Comparison of ENCODE assay signal across 25 cellular contexts in the genomic region with DNA sequence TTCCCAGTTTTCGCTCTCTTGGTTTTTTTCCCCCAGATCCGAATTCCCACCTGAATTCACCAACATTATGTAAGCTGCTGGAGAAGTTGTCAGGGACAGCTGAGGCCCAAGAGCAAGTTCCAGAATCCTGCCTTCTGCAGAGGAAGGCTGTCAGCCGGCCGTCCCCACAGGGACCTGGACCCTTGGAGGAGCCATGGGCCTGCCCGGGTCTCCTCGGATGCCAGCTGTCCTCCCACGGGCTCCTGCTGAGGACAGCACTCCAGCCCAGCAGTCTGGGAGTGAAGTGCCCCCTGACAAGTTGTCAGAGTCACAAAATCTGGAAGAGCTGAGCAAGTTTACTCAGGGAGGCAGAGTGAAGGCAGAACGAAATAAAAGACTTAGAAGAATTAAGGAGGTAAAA.
"Had no signal": no experiment of that assay in that cellular context is flagged by ENCODE, and none has a peak within 500 bp of the region (broad histone marks: within the 10 kb centered on the region; RNA-seq: fewer than 3 reads in every experiment).

No MANE protein-coding gene starts in this region.

- H3K36me3 Mint-ChIP-seq: activated naive CD4-positive, alpha-beta T cell treated with anti-CD3 and anti-CD28 coated beads, Interleukin-2, amount 50 U/mL, for 72 hours had no signal

- H3K27ac Mint-ChIP-seq: activated CD4-positive, alpha-beta T cell treated with anti-CD3 and anti-CD28 coated beads, Interleukin-2, amount 10 ng/mL, durations not matched to agents 7 days and 5 days; activated CD8-positive, alpha-beta T cell treated with anti-CD3 and anti-CD28 coated beads for 36 hours; activated naive CD4-positive, alpha-beta T cell treated with anti-CD3 and anti-CD28 coated beads, Interleukin-2, amount 50 U/mL, for 72 hours; activated T-helper 17 cell treated with anti-CD3 and anti-CD28 coated beads, Interleukin-2, amount 50 U/mL, for 72 hours; effector memory CD8-positive, alpha-beta T cell had no signal

- H3K27ac ChIP-seq: gastroesophageal sphincter, lower lobe of right lung, skin epidermis, testis, upper lobe of left lung had no signal

- ATAC-seq: activated CD8-positive, alpha-beta T cell treated with anti-CD3 and anti-CD28 coated beads for 36 hours; activated naive CD4-positive, alpha-beta T cell treated with anti-CD3 and anti-CD28 coated beads, Interleukin-2, amount 50 U/mL, for 72 hours; activated T-cell treated with anti-CD3 and anti-CD28 coated beads, Interleukin-2, amount 50 U/mL, for 4 hours; activated T-helper 17 cell treated with anti-CD3 and anti-CD28 coated beads, Interleukin-2, amount 50 U/mL, for 72 hours; effector memory CD8-positive, alpha-beta T cell; gastroesophageal sphincter; left lobe of liver; lower lobe of right lung; mucosa of descending colon; sciatic nerve; stimulated activated naive CD8-positive, alpha-beta T cell treated with anti-CD3 and anti-CD28 coated beads, Interleukin-15, Interleukin-2, amounts not matched to agents 100 U/mL and 50 U/mL, for 24 hours had no signal

- H3K9me3 ChIP-seq: gastroesophageal sphincter, lower lobe of right lung, mucosa of descending colon, testis, upper lobe of left lung had no signal

- DNase-seq: activated CD4-positive, alpha-beta T cell treated with anti-CD3 and anti-CD28 coated beads for 1 hour; activated CD4-positive, alpha-beta T cell treated with anti-CD3 and anti-CD28 coated beads, Interleukin-2, amount 10 ng/mL, durations not matched to agents 7 days and 5 days; activated CD8-positive, alpha-beta T cell treated with anti-CD3 and anti-CD28 coated beads for 36 hours; activated T-cell treated with anti-CD3 and anti-CD28 coated beads, Interleukin-2, amount 50 U/mL, for 4 hours; cortex of kidney; effector memory CD8-positive, alpha-beta T cell; head of caudate nucleus; hypothalamus; lower lobe of right lung; mesendoderm; mucosa of descending colon; occipital lobe; posterior cingulate gyrus; stimulated activated CD4-positive, alpha-beta T cell treated with anti-CD3 and anti-CD28 coated beads, Interleukin-12 subunit alpha, Interleukin-12 subunit beta, amount 100 ng/mL, for 4 hours; stimulated activated CD4-positive, alpha-beta T cell treated with anti-CD3 and anti-CD28 coated beads, Interleukin-4, amount 100 ng/mL, for 1 hour; stimulated activated naive CD8-positive, alpha-beta T cell treated with anti-CD3 and anti-CD28 coated beads, Interleukin-15, Interleukin-2, amounts not matched to agents 100 U/mL and 50 U/mL, for 24 hours; T-helper 2 cell; testis had no signal

- H3K4me3 Mint-ChIP-seq: activated CD4-positive, alpha-beta T cell treated with anti-CD3 and anti-CD28 coated beads, Interleukin-2, amount 10 ng/mL, durations not matched to agents 7 days and 5 days; activated CD8-positive, alpha-beta T cell treated with anti-CD3 and anti-CD28 coated beads for 36 hours; activated T-cell treated with anti-CD3 and anti-CD28 coated beads, Interleukin-2, amount 50 U/mL, for 4 hours; activated T-helper 17 cell treated with anti-CD3 and anti-CD28 coated beads, Interleukin-2, amount 50 U/mL, for 72 hours; effector memory CD8-positive, alpha-beta T cell had no signal

- H3K36me3 ChIP-seq: gastroesophageal sphincter, lower lobe of right lung, upper lobe of left lung had no signal

- H3K9me3 Mint-ChIP-seq: activated CD4-positive, alpha-beta T cell treated with anti-CD3 and anti-CD28 coated beads, Interleukin-2, amount 10 ng/mL, durations not matched to agents 7 days and 5 days; activated CD8-positive, alpha-beta T cell treated with anti-CD3 and anti-CD28 coated beads for 36 hours; activated naive CD4-positive, alpha-beta T cell treated with anti-CD3 and anti-CD28 coated beads, Interleukin-2, amount 50 U/mL, for 72 hours; activated T-cell treated with anti-CD3 and anti-CD28 coated beads, Interleukin-2, amount 50 U/mL, for 4 hours; activated T-helper 17 cell treated with anti-CD3 and anti-CD28 coated beads, Interleukin-2, amount 50 U/mL, for 72 hours; effector memory CD8-positive, alpha-beta T cell had no signal

- H3K4me1 Mint-ChIP-seq: activated T-helper 17 cell treated with anti-CD3 and anti-CD28 coated beads, Interleukin-2, amount 50 U/mL, for 72 hours had no signal

- H3K4me1 ChIP-seq: gastroesophageal sphincter, lower lobe of right lung, testis, upper lobe of left lung had no signal

- H3K4me3 ChIP-seq: gastroesophageal sphincter, lower lobe of right lung, mucosa of descending colon, skin epidermis, testis, upper lobe of left lung had no signal

- H3K27me3 ChIP-seq: gastroesophageal sphincter, testis, upper lobe of left lung had no signal
